ENCODE assay signal across 1 cellular context in genomic region chr20:11380283-11380682, GRCh38.
TF ChIP-seq lines count a peak whose summit lies in the region.

No MANE protein-coding gene starts in this region.

TF ChIP-seq in GM12878, 131 proteins besides CTCF, POLR2A, EP300 and RAD21 (continued from another document):
- TF ChIP-seq TBL1XR1 (IDR thresholded peaks at IDR 0.05; ENCODE audit: low read depth, low read length) (0 out of 2 replicates have a peak, but pooled peaks have one; percentile 54), SREBF2 (IDR thresholded peaks at IDR 0.05; ENCODE audit: low read length) (no peak), NBN (IDR thresholded peaks at IDR 0.05) (peak; percentile 82), SMC3 (IDR thresholded peaks at IDR 0.05; ENCODE audit: borderline replicate concordance, low read length) (peak; percentile 14; the same call in 1 of the 2 replicates), E2F4 (IDR thresholded peaks at IDR 0.05; ENCODE audit: low read depth, low read length) (no peak), BCL11A (IDR thresholded peaks at IDR 0.05; ENCODE audit: low read depth, low read length) (peak; percentile 62; the same call in 1 of the 2 replicates), ZBTB40 (IDR thresholded peaks at IDR 0.05; ENCODE audit: borderline replicate concordance) (no peak), SPI1 (IDR thresholded peaks at IDR 0.05; ENCODE audit: borderline replicate concordance, insufficient read depth, low read depth, low read length) (peak; percentile 53; the same call in 1 of the 2 replicates), NR2C1 (IDR thresholded peaks at IDR 0.05) (peak; percentile 27; the same call in 1 of the 2 replicates), PKNOX1 (IDR thresholded peaks at IDR 0.05) (peak; percentile 75), FOXK2 (IDR thresholded peaks at IDR 0.05) (peak; percentile 51), BHLHE40 (IDR thresholded peaks at IDR 0.05; ENCODE audit: borderline replicate concordance in 1 of 2, low read depth in 2 of 2, low read length in 1 of 2) (0 out of 4 replicates have a peak, but pooled peaks of 1 of the 2 experiments have one; percentile 37), RUNX3 (IDR thresholded peaks at IDR 0.05; ENCODE audit: low read length) (peak; percentile 92), IKZF2 (IDR thresholded peaks at IDR 0.05) (peak in 1 of 2 experiments; percentile 27; a peak in 1 of 4 replicates), SIN3A (IDR thresholded peaks at IDR 0.05; ENCODE audit: low read depth, low read length) (no peak), NR2F1 (conservative IDR thresholded peaks at IDR 0.05) (peak; percentile 53), MLLT1 (IDR thresholded peaks at IDR 0.05) (peak; percentile 80), CUX1 (IDR thresholded peaks at IDR 0.05; ENCODE audit: insufficient replicate concordance, low read depth, low read length) (no peak), PAX5 (IDR thresholded peaks at IDR 0.05; ENCODE audit: borderline replicate concordance, low read depth, low read length) (peak; percentile 69; the same call in 1 of the 2 replicates), GABPA (IDR thresholded peaks at IDR 0.05; ENCODE audit: low read depth) (no peak), CHD2 (IDR thresholded peaks at IDR 0.05; ENCODE audit: borderline replicate concordance, low read depth, low read length) (peak; percentile 45; the same call in 1 of the 2 replicates), JUNB (IDR thresholded peaks at IDR 0.05) (no peak), ATF2 (IDR thresholded peaks at IDR 0.05; ENCODE audit: low read length) (peak; percentile 55; the same call in 1 of the 2 replicates), IRF4 (IDR thresholded peaks at IDR 0.05; ENCODE audit: low read depth, low read length) (0 out of 2 replicates have a peak, but pooled peaks have one; percentile 22), PAX8 (IDR thresholded peaks at IDR 0.05) (no peak), ZNF384 (IDR thresholded peaks at IDR 0.05; ENCODE audit: borderline replicate concordance, low read depth, low read length) (peak; percentile 83), FOS (IDR thresholded peaks at IDR 0.05; ENCODE audit: borderline replicate concordance, extremely low read depth, insufficient read length) (no peak), RELA (IDR thresholded peaks at IDR 0.05; ENCODE audit: borderline replicate concordance, partially characterized antibody) (peak; percentile 90), PML (IDR thresholded peaks at IDR 0.05; ENCODE audit: low read length) (no peak), NFIC (IDR thresholded peaks at IDR 0.05; ENCODE audit: low read depth, low read length) (peak; percentile 80), MEF2A (IDR thresholded peaks at IDR 0.05; ENCODE audit: insufficient read depth, low read depth, low read length) (no peak)
- TF ChIP-seq, protein P1, sequence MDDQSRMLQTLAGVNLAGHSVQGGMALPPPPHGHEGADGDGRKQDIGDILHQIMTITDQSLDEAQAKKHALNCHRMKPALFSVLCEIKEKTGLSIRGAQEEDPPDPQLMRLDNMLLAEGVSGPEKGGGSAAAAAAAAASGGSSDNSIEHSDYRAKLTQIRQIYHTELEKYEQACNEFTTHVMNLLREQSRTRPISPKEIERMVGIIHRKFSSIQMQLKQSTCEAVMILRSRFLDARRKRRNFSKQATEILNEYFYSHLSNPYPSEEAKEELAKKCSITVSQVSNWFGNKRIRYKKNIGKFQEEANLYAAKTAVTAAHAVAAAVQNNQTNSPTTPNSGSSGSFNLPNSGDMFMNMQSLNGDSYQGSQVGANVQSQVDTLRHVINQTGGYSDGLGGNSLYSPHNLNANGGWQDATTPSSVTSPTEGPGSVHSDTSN (IDR thresholded peaks at IDR 0.05; ENCODE audit: insufficient replicate concordance, low read depth, low read length): peak; percentile 45
- TF ChIP-seq, protein P2, sequence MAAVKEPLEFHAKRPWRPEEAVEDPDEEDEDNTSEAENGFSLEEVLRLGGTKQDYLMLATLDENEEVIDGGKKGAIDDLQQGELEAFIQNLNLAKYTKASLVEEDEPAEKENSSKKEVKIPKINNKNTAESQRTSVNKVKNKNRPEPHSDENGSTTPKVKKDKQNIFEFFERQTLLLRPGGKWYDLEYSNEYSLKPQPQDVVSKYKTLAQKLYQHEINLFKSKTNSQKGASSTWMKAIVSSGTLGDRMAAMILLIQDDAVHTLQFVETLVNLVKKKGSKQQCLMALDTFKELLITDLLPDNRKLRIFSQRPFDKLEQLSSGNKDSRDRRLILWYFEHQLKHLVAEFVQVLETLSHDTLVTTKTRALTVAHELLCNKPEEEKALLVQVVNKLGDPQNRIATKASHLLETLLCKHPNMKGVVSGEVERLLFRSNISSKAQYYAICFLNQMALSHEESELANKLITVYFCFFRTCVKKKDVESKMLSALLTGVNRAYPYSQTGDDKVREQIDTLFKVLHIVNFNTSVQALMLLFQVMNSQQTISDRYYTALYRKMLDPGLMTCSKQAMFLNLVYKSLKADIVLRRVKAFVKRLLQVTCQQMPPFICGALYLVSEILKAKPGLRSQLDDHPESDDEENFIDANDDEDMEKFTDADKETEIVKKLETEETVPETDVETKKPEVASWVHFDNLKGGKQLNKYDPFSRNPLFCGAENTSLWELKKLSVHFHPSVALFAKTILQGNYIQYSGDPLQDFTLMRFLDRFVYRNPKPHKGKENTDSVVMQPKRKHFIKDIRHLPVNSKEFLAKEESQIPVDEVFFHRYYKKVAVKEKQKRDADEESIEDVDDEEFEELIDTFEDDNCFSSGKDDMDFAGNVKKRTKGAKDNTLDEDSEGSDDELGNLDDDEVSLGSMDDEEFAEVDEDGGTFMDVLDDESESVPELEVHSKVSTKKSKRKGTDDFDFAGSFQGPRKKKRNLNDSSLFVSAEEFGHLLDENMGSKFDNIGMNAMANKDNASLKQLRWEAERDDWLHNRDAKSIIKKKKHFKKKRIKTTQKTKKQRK (IDR thresholded peaks at IDR 0.05; ENCODE audit: low read depth, low read length): no peak
